21 cellular contexts compared by ENCODE assay signal in the genomic region with DNA sequence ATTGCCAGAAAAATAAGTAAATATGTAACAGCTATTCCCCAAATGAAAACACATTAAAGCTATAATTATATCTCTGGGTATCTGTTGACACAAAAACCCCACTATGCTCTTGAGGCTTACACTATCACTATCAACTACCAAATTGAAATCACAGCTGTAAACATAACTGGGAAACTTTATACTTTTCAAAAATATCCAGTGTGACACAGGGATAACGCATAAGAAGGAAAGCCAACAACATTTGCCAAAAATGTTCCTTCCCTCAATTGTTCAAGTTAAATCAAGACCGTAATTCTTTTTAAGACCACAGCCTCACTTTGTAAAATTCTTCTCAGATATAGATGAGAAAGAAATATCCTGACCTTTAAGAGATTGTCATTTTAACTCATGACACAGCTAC. TPM values are rescaled to one million over a fixed set of nuclear protein-coding genes. Genes with fewer than 3 reads are reported as not detected.
DNase-seq lines count a peak whose midpoint lies in the region; ATAC-seq and TF ChIP-seq lines count a peak whose summit lies in the region.
"Had no signal": no experiment of that assay in that cellular context is flagged by ENCODE, and none has a peak within 500 bp of the region (broad histone marks: within the 10 kb centered on the region; RNA-seq: fewer than 3 reads in every experiment).

No MANE protein-coding gene starts in this region.

- no peak overlapping the region for H2BK120ac ChIP-seq in mesendoderm (ENCODE audit: low read depth, low read length)

- DNase-seq in adrenal gland (no peak), UCSD-AML1 (lab: John Stamatoyannopoulos, UW; ENCODE audit: unreplicated experiment) (no peak), mesendoderm (no peak), brain microvascular endothelial cell (no peak)
- DNase-seq: activated CD4-positive, CD25-positive, alpha-beta regulatory T cell treated with anti-CD3 and anti-CD28 coated beads, Interleukin-2, amount 50 U/mL, for 72 hours; activated T-cell treated with anti-CD3 and anti-CD28 coated beads, Interleukin-2, amount 50 U/mL, for 48 hours; DND-41; erythroblast; immature natural killer cell; naive B cell; NCI-H1694; NCI-H446; posterior cingulate gyrus had no signal

- no peak for TF ChIP-seq EP300 in gastroesophageal sphincter (IDR thresholded peaks at IDR 0.05)

- H3K27me3 ChIP-seq in adrenal gland (no peaks in the 10 kb centered on the region), gastroesophageal sphincter (no peaks in the 10 kb centered on the region), skeletal muscle tissue (ENCODE audit: control insufficient read depth in 3 of 3, insufficient read depth in 3 of 3, low read length in 3 of 3) (no peaks in the 10 kb centered on the region), mesendoderm (ENCODE audit: insufficient read depth, low read length, poor library complexity) (no peaks in the 10 kb centered on the region), brain microvascular endothelial cell (replicated peaks) (no peaks in the 10 kb centered on the region)

- H2AK5ac ChIP-seq in mesendoderm (ENCODE audit: low read length): no peak overlapping the region

- H3K4me1 ChIP-seq in HEK293 (ENCODE audit: control insufficient read depth, insufficient read depth, low read length) (peaks cover 8% of the 10 kb centered on the region), adrenal gland (replicated peaks in 1 of 2) (peaks cover 32 to 47% of the 10 kb centered on the region in 2 donors), gastroesophageal sphincter (peaks cover 18 to 74% (median 24%) of the 10 kb centered on the region in 3 donors), skeletal muscle tissue (ENCODE audit: control insufficient read depth in 3 of 3, insufficient read depth in 3 of 3, low read length in 3 of 3) (peaks cover 28 to 45% (median 36%) of the 10 kb centered on the region in 3 donors), mesendoderm (ENCODE audit: control insufficient read depth, low read depth, low read length) (no peaks in the 10 kb centered on the region)

- no peak overlapping the region for H3K4me2 ChIP-seq in mesendoderm (ENCODE audit: low read length)

- no peak overlapping the region for H3K56ac ChIP-seq in mesendoderm (ENCODE audit: low read length)

- H2BK5ac ChIP-seq in mesendoderm (ENCODE audit: low read length): no peak overlapping the region

- no peak overlapping the region for H3K4me3 ChIP-seq in HEK293 (ENCODE audit: low read depth, low read length)
- peak overlapping the region in 1 of 4 donors; percentile 8 for H3K4me3 ChIP-seq in adrenal gland
- H3K4me3 ChIP-seq in gastroesophageal sphincter: no peak overlapping the region
- no peak overlapping the region for H3K4me3 ChIP-seq in skeletal muscle tissue (ENCODE audit: low read length in 3 of 3)
- H3K4me3 ChIP-seq in mesendoderm (ENCODE audit: low read length): no peak overlapping the region
- no peak overlapping the region for H3K4me3 ChIP-seq in brain microvascular endothelial cell (ENCODE audit: low read depth, low read length)
- H3K4me3 ChIP-seq: lung had no signal

- CTCF ChIA-PET in HEK293 (lab: Yijun Ruan, JAX): interaction anchor here (0.8 kb wide), 1 partner anchor 12 kb away, joined by 3 read pairs; no protein-coding TSS in a partner anchor

- H3K9me3 ChIP-seq in HEK293 (ENCODE audit: control insufficient read depth, insufficient read depth, low read depth, low read length) (no peaks in the 10 kb centered on the region), adrenal gland (replicated peaks in 1 of 3) (no peaks in the 10 kb centered on the region), gastroesophageal sphincter (no peaks in the 10 kb centered on the region), skeletal muscle tissue (ENCODE audit: control insufficient read depth in 3 of 3, low read length in 3 of 3) (no peaks in the 10 kb centered on the region)

- H3K79me1 ChIP-seq in mesendoderm (ENCODE audit: low read length): no peaks in the 10 kb centered on the region

- no peak overlapping the region for H3K23ac ChIP-seq in mesendoderm (ENCODE audit: low read length)

- in situ Hi-C loops in brain microvascular endothelial cell (cut with HindIII; ENCODE audit: low pct_ligation_motif_present, low sequenced_read_pairs): no loop called here

- H3K27ac ChIP-seq in HEK293 (ENCODE audit: extremely low read depth, low read depth, low read length) (no peak overlapping the region), adrenal gland (peak overlapping the region in 3 of 5 donors; percentile 16 to 89 (median 85)), gastroesophageal sphincter (peak overlapping the region; percentile 92 to 96 (median 95)), skeletal muscle tissue (ENCODE audit: low read depth, low read length) (peak overlapping the region; percentile 55), mesendoderm (ENCODE audit: low read depth, low read length) (no peak overlapping the region), brain microvascular endothelial cell (no peak overlapping the region)

- WGBS in adrenal gland, 4 donors: 26 to 34% (median 28%) methylated on average over 2 of the region's 2 CpGs
- WGBS in gastroesophageal sphincter (ENCODE audit: low coverage in 1 of 2), 2 donors: 22 to 35% methylated on average over 2 of the region's 2 CpGs
- no CpG with 5 or more reads among the region's 2 CpGs for WGBS in mesendoderm (ENCODE audit: extremely low coverage, insufficient coverage, low lambda C conversion rate)

- TF ChIP-seq CTCF in HEK293 (tag by site-specific recombination; IDR thresholded peaks at IDR 0.05) (no peak), adrenal gland (IDR thresholded peaks at IDR 0.05) (no peak), gastroesophageal sphincter (IDR thresholded peaks at IDR 0.05) (no peak), brain microvascular endothelial cell (IDR thresholded peaks at IDR 0.05; ENCODE audit: low read depth, low read length, missing control alignments) (no peak)

- H3K79me2 ChIP-seq in mesendoderm (ENCODE audit: control insufficient read depth, insufficient read depth, low read length): no peaks in the 10 kb centered on the region

- H3K18ac ChIP-seq in mesendoderm (ENCODE audit: low read length): no peak overlapping the region

- ATAC-seq in gastroesophageal sphincter: no peak
- ATAC-seq in HG03469 (IDR thresholded peaks at IDR 0.05; ENCODE audit: unreplicated experiment): no peak
- ATAC-seq: HepG2 had no signal

- no peak overlapping the region for H3K4ac ChIP-seq in mesendoderm (ENCODE audit: low read depth, low read length)

- H2BK15ac ChIP-seq in mesendoderm (replicated peaks; ENCODE audit: low read depth): no peak overlapping the region

- H3K9ac ChIP-seq in skeletal muscle tissue (ENCODE audit: low read depth in 1 of 3, low read length in 3 of 3) (peak overlapping the region in 1 of 3 donors; percentile 32), mesendoderm (ENCODE audit: low read length) (no peak overlapping the region)

- POLR2A ChIA-PET in HEK293 (lab: Yijun Ruan, JAX): no interaction called here

- intact Hi-C loops in adrenal gland (cut with DNase I): no loop called here

- peaks cover 0 to 5% of the 10 kb centered on the region in 2 experiments; a peak in 1 of 3 replicates for H3K36me3 ChIP-seq in HEK293 (ENCODE audit: control insufficient read depth in 2 of 2, insufficient read depth in 1 of 2, low read length in 2 of 2)
- H3K36me3 ChIP-seq in adrenal gland (replicated peaks in 1 of 2): no peaks in the 10 kb centered on the region
- H3K36me3 ChIP-seq in gastroesophageal sphincter: peaks cover 0 to 9% of the 10 kb centered on the region in 2 donors
- H3K36me3 ChIP-seq in skeletal muscle tissue (ENCODE audit: control insufficient read depth in 3 of 3, insufficient read depth in 3 of 3, low read length in 3 of 3): no peaks in the 10 kb centered on the region
- no peaks in the 10 kb centered on the region for H3K36me3 ChIP-seq in mesendoderm (ENCODE audit: control insufficient read depth, insufficient read depth, low read length)
- no peaks in the 10 kb centered on the region for H3K36me3 ChIP-seq in brain microvascular endothelial cell (replicated peaks)

- TF ChIP-seq POLR2A in adrenal gland (IDR thresholded peaks at IDR 0.05) (no peak), gastroesophageal sphincter (IDR thresholded peaks at IDR 0.05) (no peak)

- no peak overlapping the region for H4K8ac ChIP-seq in mesendoderm (ENCODE audit: low read depth, low read length)

- H4K5ac ChIP-seq in mesendoderm (ENCODE audit: low read length): no peak overlapping the region

TF ChIP-seq in HEK293, 187 proteins besides CTCF, POLR2A, EP300 and RAD21 (continues in another document):
- no peak for TF ChIP-seq ZNF549 (tag by site-specific recombination; IDR thresholded peaks at IDR 0.05)
- TF ChIP-seq ZNF214 (tag by site-specific recombination; IDR thresholded peaks at IDR 0.05; ENCODE audit: borderline replicate concordance): no peak
- no peak for TF ChIP-seq ZBTB20 (tag by site-specific recombination; IDR thresholded peaks at IDR 0.05)
- TF ChIP-seq ZNF785 (tag by site-specific recombination; IDR thresholded peaks at IDR 0.05): no peak
- TF ChIP-seq KLF17 (tag by site-specific recombination; IDR thresholded peaks at IDR 0.05): no peak

RNA-seq across cellular contexts. Expression of gene ZHX3, which starts 3.1 kb away (rescaled TPM):
- total RNA-seq in adrenal gland (10 to 100 TPM; 45.6 to 91.1 (median 56.9) TPM), gastroesophageal sphincter (100 to 1,000 TPM; 121 to 183 (median 155) TPM), skeletal muscle tissue (4.7 TPM)
- polyA plus RNA-seq in adrenal gland: 10 to 100 TPM; 20.7 to 56.5 (median 45.4) TPM
- polyA plus RNA-seq in mesendoderm (2013, experiment 1 of 2): 2.5 TPM
- 3.9 TPM for polyA plus RNA-seq in mesendoderm (2013, experiment 2 of 2)

RNA-seq across cellular contexts. Expression of gene LPIN3, which starts 26.2 kb away (rescaled TPM):
- total RNA-seq in adrenal gland: 10 to 100 TPM in 4 of 8 donors, 1 to 10 TPM in 4; 3.0 to 18.2 (median 9.7) TPM
- polyA plus RNA-seq in adrenal gland: 10 to 100 TPM in 2 of 3 donors, 1 to 10 TPM in 1; 1.8 to 49.7 (median 26.1) TPM
- 10 to 100 TPM in 2 of 4 donors, 1 to 10 TPM in 2; 5.5 to 16.6 (median 9.1) TPM for total RNA-seq in gastroesophageal sphincter
- total RNA-seq in skeletal muscle tissue: 0.52 TPM
- polyA plus RNA-seq in mesendoderm (2013, experiment 1 of 2): 2.9 TPM
- 2.8 TPM for polyA plus RNA-seq in mesendoderm (2013, experiment 2 of 2)

RNA-seq across cellular contexts. Expression of gene EMILIN3, which starts 52.2 kb away (rescaled TPM):
- total RNA-seq in adrenal gland (1 to 10 TPM in 6 of 8 donors, under 1 TPM in 2; 0.54 to 4.1 (median 1.6) TPM), gastroesophageal sphincter (1 to 10 TPM; 1.1 to 3.6 (median 2.9) TPM), skeletal muscle tissue (23.5 TPM)
- 1 to 10 TPM in 2 of 3 donors, under 1 TPM in 1; 0.42 to 2.7 (median 1.2) TPM for polyA plus RNA-seq in adrenal gland
- polyA plus RNA-seq in mesendoderm (2013, experiment 1 of 2): 0.62 TPM
- 0.64 TPM for polyA plus RNA-seq in mesendoderm (2013, experiment 2 of 2)
- total RNA-seq: bronchial epithelial cell, MCF 10A had no signal
- polyA plus RNA-seq: immature natural killer cell had no signal

Comparison
In these comparisons a context has a peak if more than half of its experiments do, and no peak if none do; other contexts are left out.
1. H3K27ac ChIP-seq: peak in adrenal gland (3 of 5), gastroesophageal sphincter (4 of 4) and skeletal muscle tissue (single experiment); none in HEK293 (single experiment), mesendoderm (single experiment) and brain microvascular endothelial cell (single experiment).